19 cellular contexts compared by ENCODE assay signal in genomic region chr11:10480026-10480425, GRCh38.
"Had no signal": no experiment of that assay in that cellular context is flagged by ENCODE, and none has a peak within 500 bp of the region (broad histone marks: within the 10 kb centered on the region; RNA-seq: fewer than 3 reads in every experiment).

No MANE protein-coding gene starts in this region.

- H3K27ac Mint-ChIP-seq: activated naive CD8-positive, alpha-beta T cell treated with anti-CD3 and anti-CD28 coated beads, Interleukin-2, amount 10 ng/mL, durations not matched to agents 7 days and 5 days; natural killer cell; stimulated activated naive CD8-positive, alpha-beta T cell treated with anti-CD3 and anti-CD28 coated beads, Interleukin-15, Interleukin-2, amounts not matched to agents 100 ng/mL and 50 ng/mL, for 24 hours; T-helper 1 cell treated with Interleukin-12 subunit alpha and Interleukin-12 subunit beta and Interleukin-4 antibody, amounts not matched to agents 30 μg/mL and 1 μg/mL, for 36 hours; WTC11 had no signal

- H3K36me3 Mint-ChIP-seq: natural killer cell, WTC11 had no signal

- H3K4me3 Mint-ChIP-seq: activated naive CD8-positive, alpha-beta T cell treated with anti-CD3 and anti-CD28 coated beads, Interleukin-2, amount 10 ng/mL, durations not matched to agents 7 days and 5 days; natural killer cell; stimulated activated naive CD8-positive, alpha-beta T cell treated with anti-CD3 and anti-CD28 coated beads, Interleukin-15, Interleukin-2, amounts not matched to agents 100 ng/mL and 50 ng/mL, for 24 hours; T-helper 1 cell treated with Interleukin-12 subunit alpha and Interleukin-12 subunit beta and Interleukin-4 antibody, amounts not matched to agents 30 μg/mL and 1 μg/mL, for 36 hours; WTC11 had no signal

- DNase-seq: activated CD4-positive, alpha-beta T cell treated with anti-CD3 and anti-CD28 coated beads for 4 hours; activated CD4-positive, alpha-beta T cell treated with anti-CD3 and anti-CD28 coated beads, Interleukin-2, amount 50 U/mL, for 48 hours; activated naive CD4-positive, alpha-beta T cell treated with Interleukin-2 at 50 U/mL for 16 hours; activated naive CD8-positive, alpha-beta T cell treated with anti-CD3 and anti-CD28 coated beads, Interleukin-2, amount 10 ng/mL, durations not matched to agents 7 days and 5 days; amniotic stem cell; effector CD4-positive, alpha-beta T cell; kidney; left lung; midbrain; natural killer cell; pancreas; psoas muscle; stimulated activated CD4-positive, alpha-beta T cell treated with anti-CD3 and anti-CD28 coated beads, Interleukin-4, amount 100 ng/mL, for 4 hours; T1000; trophoblast cell had no signal

- H3K27me3 Mint-ChIP-seq: activated naive CD8-positive, alpha-beta T cell treated with anti-CD3 and anti-CD28 coated beads, Interleukin-2, amount 10 ng/mL, durations not matched to agents 7 days and 5 days; stimulated activated naive CD8-positive, alpha-beta T cell treated with anti-CD3 and anti-CD28 coated beads, Interleukin-15, Interleukin-2, amounts not matched to agents 100 ng/mL and 50 ng/mL, for 24 hours had no signal

- ATAC-seq: left lung, natural killer cell, pancreas, psoas muscle, WTC11 had no signal

- H3K9me3 Mint-ChIP-seq: activated naive CD8-positive, alpha-beta T cell treated with anti-CD3 and anti-CD28 coated beads, Interleukin-2, amount 10 ng/mL, durations not matched to agents 7 days and 5 days; natural killer cell; stimulated activated naive CD8-positive, alpha-beta T cell treated with anti-CD3 and anti-CD28 coated beads, Interleukin-15, Interleukin-2, amounts not matched to agents 100 ng/mL and 50 ng/mL, for 24 hours; T-helper 1 cell treated with Interleukin-12 subunit alpha and Interleukin-12 subunit beta and Interleukin-4 antibody, amounts not matched to agents 30 μg/mL and 1 μg/mL, for 36 hours; WTC11 had no signal

- H3K4me1 Mint-ChIP-seq: WTC11 had no signal

- FAIRE-seq: endometrium, kidney, pancreas had no signal
